In genomic region chr1:108512239-108513071, GRCh38 we compare ENCODE assay signal across 7 cellular contexts. TPM values are rescaled to one million over a fixed set of nuclear protein-coding genes. Genes with fewer than 3 reads are reported as not detected.
DNase-seq lines count a peak whose midpoint lies in the region; ATAC-seq and TF ChIP-seq lines count a peak whose summit lies in the region.

No MANE protein-coding gene starts in this region.

- DNase-seq in GM12865 (ENCODE audit: low read depth) (peak; percentile 43), LNCaP clone FGC (ENCODE audit: low read depth) (no peak), foreskin melanocyte (peak; percentile 26), renal cortical epithelial cell (ENCODE audit: low read depth) (peak; percentile 33)

- H3K4me3 ChIP-seq in GM12865 (ENCODE audit: low read depth, low read length) (no peak overlapping the region), LNCaP clone FGC (ENCODE audit: low read depth, low read length) (no peak overlapping the region), SU-DHL-6 (ENCODE audit: insufficient read depth, low read length, poor library complexity, severe bottlenecking) (no peak overlapping the region)

- H3F3A ChIP-seq in SU-DHL-6 (ENCODE audit: insufficient read depth) = no peaks in the 10 kb centered on the region

- no peaks in the 10 kb centered on the region for H3K9me2 ChIP-seq in SU-DHL-6 (replicated peaks; ENCODE audit: insufficient read depth, low read length)

- no peaks in the 10 kb centered on the region for H3K27me3 ChIP-seq in SU-DHL-6 (ENCODE audit: low read length)

- no peaks in the 10 kb centered on the region for H3K79me2 ChIP-seq in SU-DHL-6 (ENCODE audit: insufficient read depth, low read length)

- no peaks in the 10 kb centered on the region for H3K36me3 ChIP-seq in SU-DHL-6 (ENCODE audit: low read length)

- H2AFZ ChIP-seq in SU-DHL-6 (ENCODE audit: low read depth, low read length, severe bottlenecking) = no peak overlapping the region

- H3K27ac ChIP-seq in SU-DHL-6 (ENCODE audit: low read depth, low read length) = no peak overlapping the region

- no peaks in the 10 kb centered on the region for H3K9me3 ChIP-seq in SU-DHL-6 (ENCODE audit: insufficient read depth, low read length)

- no peak for ATAC-seq in HG03097 (IDR thresholded peaks at IDR 0.05; ENCODE audit: low FRiP score, unreplicated experiment)
- no peak for ATAC-seq in HG03520 (IDR thresholded peaks at IDR 0.05; ENCODE audit: unreplicated experiment)

- TF ChIP-seq CTCF in GM12865 (IDR thresholded peaks at IDR 0.05; ENCODE audit: insufficient read depth, low read depth, low read length, missing control alignments) (peak; percentile 62), LNCaP clone FGC (IDR thresholded peaks at IDR 0.05; ENCODE audit: control insufficient read depth, extremely low read depth, insufficient read depth) (peak; percentile 82), SU-DHL-6 (IDR thresholded peaks at IDR 0.05; ENCODE audit: insufficient read depth, low read length, poor library complexity, severe bottlenecking) (peak; percentile 61)

- no peak overlapping the region for H3K9ac ChIP-seq in SU-DHL-6 (ENCODE audit: low read length)

- H3K4me2 ChIP-seq in SU-DHL-6 (ENCODE audit: low read depth, low read length, poor library complexity, severe bottlenecking) = no peak overlapping the region

- H4K20me1 ChIP-seq in SU-DHL-6 (ENCODE audit: low read depth, low read length) = no peaks in the 10 kb centered on the region

RNA-seq across cellular contexts. Expression of gene EEIG2, which starts 47.4 kb away (rescaled TPM):
- total RNA-seq in renal cortical epithelial cell = 4.0 and 6.2 TPM in 2 replicates
